ENCODE assay signal across 8 cellular contexts in genomic region chr18:67517224-67517765, GRCh38. TPM values are rescaled to one million over a fixed set of nuclear protein-coding genes. Genes with fewer than 3 reads are reported as not detected.
A peak's percentile ranks its signal among the peaks of the same experiment; 100 is the strongest.
DNase-seq lines count a peak whose midpoint lies in the region; ATAC-seq and TF ChIP-seq lines count a peak whose summit lies in the region.

No MANE protein-coding gene starts in this region.

- peak overlapping the region; percentile 71 for H3K4me3 ChIP-seq in choroid plexus epithelial cell (ENCODE audit: low read depth, low read length)
- peak overlapping the region; percentile 32 for H3K4me3 ChIP-seq in lung
- H3K4me3 ChIP-seq in tibial artery, result peak overlapping the region; percentile 83 to 97

- 3 to 10% methylated on average over 6 of the region's 6 CpGs for WGBS in lung, 2 donors

- H3K4me1 ChIP-seq in lung (ENCODE audit: control insufficient read depth in 2 of 2, insufficient read depth in 2 of 2, low read length in 2 of 2) (peaks cover 0 to 3% of the 10 kb centered on the region in 2 donors), tibial artery (peaks cover 0 to 53% (median 20%) of the 10 kb centered on the region in 4 donors)

- H3K27ac ChIP-seq in lung (ENCODE audit: low read depth in 1 of 2, low read length in 1 of 2), result peak overlapping the region; percentile 68 to 75
- H3K27ac ChIP-seq in tibial artery, result peak overlapping the region; percentile 92 to 96

- no peaks in the 10 kb centered on the region for H3K9me3 ChIP-seq in lung (ENCODE audit: control insufficient read depth in 2 of 2, insufficient read depth in 1 of 2, low read length in 1 of 2)
- no peaks in the 10 kb centered on the region for H3K9me3 ChIP-seq in tibial artery

- intact Hi-C loops in tibial artery (cut with DNase I; ENCODE audit: low total_unique reads), result loop anchor here (10.0 kb wide), 1 partner anchor 292 kb away; no protein-coding TSS in a partner anchor

- DNase-seq in G401 (ENCODE audit: low spot score) (peak; percentile 76), NCI-H345 treated with DMSO at 0.1 percent for 48 hours (lab: John Stamatoyannopoulos, UW; ENCODE audit: unreplicated experiment) (peak; percentile 61), choroid plexus epithelial cell (ENCODE audit: low read depth) (no peak), lung (ENCODE audit: low spot score) (no peak), tibial artery (peak; percentile 35 to 69), GM19238 (ENCODE audit: insufficient read length, low spot score) (no peak), NCI-H446 treated with DMSO at 0.1 percent for 48 hours (lab: John Stamatoyannopoulos, UW) (no peak)

- no peaks in the 10 kb centered on the region for H3K27me3 ChIP-seq in lung (ENCODE audit: control insufficient read depth, insufficient read depth)
- no peaks in the 10 kb centered on the region for H3K27me3 ChIP-seq in tibial artery

- H3K36me3 ChIP-seq in lung (ENCODE audit: control insufficient read depth in 2 of 2, insufficient read depth in 2 of 2, low read length in 2 of 2) (no peaks in the 10 kb centered on the region), tibial artery (peaks cover 7 to 14% (median 10%) of the 10 kb centered on the region in 3 donors)

- in situ Hi-C loops in G401 (cut with HindIII; ENCODE audit: low sequenced_read_pairs), result no loop called here

- ATAC-seq in lung (ENCODE audit: insufficient read depth, low FRiP score), result peak; percentile 23
- no peak for ATAC-seq in GM19455 (IDR thresholded peaks at IDR 0.05; ENCODE audit: unreplicated experiment)

- no peak for TF ChIP-seq CTCF in choroid plexus epithelial cell (conservative IDR thresholded peaks at IDR 0.05; ENCODE audit: low read depth, low read length)
- no peak for TF ChIP-seq CTCF in lung (IDR thresholded peaks at IDR 0.05; ENCODE audit: control extremely low read depth, extremely low read depth)
- TF ChIP-seq CTCF in tibial artery (IDR thresholded peaks at IDR 0.05), result no peak

RNA-seq across cellular contexts. Expression of gene DSEL, which starts 0.8 kb away (rescaled TPM):
- total RNA-seq in G401 (2014; rRNA removed; shearing (Covaris generic)), result 0.06 and 0.14 TPM in 2 replicates
- 10 to 100 TPM in 1 of 2 donors, 1 to 10 TPM in 1; 9.0 to 13.0 TPM for total RNA-seq in lung
- polyA plus RNA-seq in lung, result 1 to 10 TPM; 1.4 to 2.2 TPM

Comparison
In these comparisons a context has a peak if more than half of its experiments do, and no peak if none do; other contexts are left out.
1. DNase-seq: peak in G401 (single experiment), NCI-H345 treated with DMSO at 0.1 percent for 48 hours (single experiment) and tibial artery (2 of 2); none in choroid plexus epithelial cell (single experiment), lung (single experiment), GM19238 (single experiment) and NCI-H446 treated with DMSO at 0.1 percent for 48 hours (single experiment).
2. H3K4me3 ChIP-seq: peak in every context shown above with its lines; median percentile 90 in tibial artery; 71 in choroid plexus epithelial cell; 32 in lung.